ENCODE assay signal across 10 cellular contexts in genomic region chr5:10756539-10756938, GRCh38. TPM values are rescaled to one million over a fixed set of nuclear protein-coding genes. Genes with fewer than 3 reads are reported as not detected.
DNase-seq lines count a peak whose midpoint lies in the region; TF ChIP-seq lines count a peak whose summit lies in the region.
"Had no signal": no experiment of that assay in that cellular context is flagged by ENCODE, and none has a peak within 500 bp of the region (broad histone marks: within the 10 kb centered on the region; RNA-seq: fewer than 3 reads in every experiment).

No MANE protein-coding gene starts in this region.

- H3K4me3 Mint-ChIP-seq in glutamatergic neuron (ENCODE audit: unreplicated experiment) = no peak overlapping the region

- DNase-seq in EH (ENCODE audit: low read depth) (peak; percentile 85), GM20000 (ENCODE audit: low spot score) (peak; percentile 34), MV-4-11 (lab: John Stamatoyannopoulos, UW) (peak; percentile 23), iris pigment epithelial cell (ENCODE audit: low read depth) (peak; percentile 62), KG1 (lab: John Stamatoyannopoulos, UW) (no peak), SKM-1 treated with dmso at 0.1 percent for 144 hours (lab: John Stamatoyannopoulos, UW; ENCODE audit: unreplicated experiment) (no peak), glutamatergic neuron (no peak), NCI-H187 (lab: John Stamatoyannopoulos, UW) (no peak)
- DNase-seq: NCI-H187 treated with DMSO at 0.1 percent for 48 hours had no signal

- H3K27ac Mint-ChIP-seq in glutamatergic neuron (ENCODE audit: unreplicated experiment) = no peak overlapping the region
- H3K27ac Mint-ChIP-seq: progenitor cell of endocrine pancreas had no signal

- H3K27me3 Mint-ChIP-seq in glutamatergic neuron (ENCODE audit: unreplicated experiment) = peaks cover 5% of the 10 kb centered on the region
- H3K27me3 Mint-ChIP-seq: progenitor cell of endocrine pancreas had no signal

- H3K4me1 Mint-ChIP-seq in glutamatergic neuron (ENCODE audit: low read depth, unreplicated experiment) = peaks cover 8% of the 10 kb centered on the region

- peaks cover 9% of the 10 kb centered on the region for H3K9me3 Mint-ChIP-seq in glutamatergic neuron (ENCODE audit: unreplicated experiment)

- TF ChIP-seq CTCF in GM20000 (IDR thresholded peaks at IDR 0.05; ENCODE audit: extremely low read depth, missing control alignments) (no peak), glutamatergic neuron (IDR thresholded peaks at IDR 0.05; ENCODE audit: partially characterized antibody, unreplicated experiment) (no peak)

- H3K36me3 Mint-ChIP-seq in glutamatergic neuron (ENCODE audit: unreplicated experiment) = no peaks in the 10 kb centered on the region

RNA-seq across cellular contexts. Expression of gene DAP, which starts 4.5 kb away (rescaled TPM):
- total RNA-seq in glutamatergic neuron (ENCODE audit: unreplicated experiment) = 38.5 TPM

Comparison
In these comparisons a context has a peak if more than half of its experiments do, and no peak if none do; other contexts are left out.
1. DNase-seq: peak in EH (single experiment), GM20000 (single experiment), MV-4-11 (single experiment) and iris pigment epithelial cell (single experiment); none in KG1 (single experiment), SKM-1 treated with dmso at 0.1 percent for 144 hours (single experiment), glutamatergic neuron (single experiment) and NCI-H187 (0 of 2).